Comparison of ENCODE assay signal across 20 cellular contexts in genomic region chr1:94643776-94644175, GRCh38.
A peak's percentile ranks its signal among the peaks of the same experiment; 100 is the strongest.
DNase-seq lines count a peak whose midpoint lies in the region; ATAC-seq, FAIRE-seq and TF ChIP-seq lines count a peak whose summit lies in the region.
"Had no signal": no experiment of that assay in that cellular context is flagged by ENCODE, and none has a peak within 500 bp of the region (broad histone marks: within the 10 kb centered on the region; RNA-seq: fewer than 3 reads in every experiment).

No MANE protein-coding gene starts in this region.

- no peak overlapping the region for H4K91ac ChIP-seq in H1 (replicated peaks; ENCODE audit: insufficient read length, low read length)
- peak overlapping the region; percentile 15 for H4K91ac ChIP-seq in mesenchymal stem cell (ENCODE audit: low read length)
- H4K91ac ChIP-seq in H9 (ENCODE audit: insufficient read length, low read depth, low read length), result no peak overlapping the region

- DNase-seq in ELF-1 (ENCODE audit: low read depth, low spot score) (peak; percentile 50), PC-9 (no peak), H1 (ENCODE audit: low read depth in 1 of 2, low spot score in 2 of 2) (no peak), mesenchymal stem cell (no peak), H9 (no peak), COLO668 (lab: John Stamatoyannopoulos, UW; ENCODE audit: unreplicated experiment) (no peak)
- DNase-seq: DMS79, GOT3, MM.1S, NCI-H1092 treated with DMSO at 0.1 percent for 48 hours, NCI-H1436 treated with DMSO at 0.1 percent for 48 hours, NCI-H1930, Right ventricle myocardium superior had no signal

- H3K4me3 Mint-ChIP-seq in H9, result no peak overlapping the region

- no peaks in the 10 kb centered on the region; a peak in 2 of 7 replicates for H3K36me3 Mint-ChIP-seq in H9 (ENCODE audit: insufficient read depth in 1 of 3, low read depth in 3 of 3)

- TF ChIP-seq POLR2A in H1 (IDR thresholded peaks at IDR 0.05; ENCODE audit: control extremely low read depth in 1 of 2, low read depth in 2 of 2, low read length in 2 of 2), result no peak

- H2BK20ac ChIP-seq in H1 (ENCODE audit: low read length) (no peak overlapping the region), H9 (ENCODE audit: low read depth, low read length, poor library complexity, severe bottlenecking) (no peak overlapping the region)

- FAIRE-seq in H1 (lab: Jason Lieb, UNC), result no peak
- FAIRE-seq: A204.1, D721Med, K562, RCC 7860 had no signal

- no TSS peak for BruUV-seq in PC-9 (replicated peaks; lab: Mats Ljungman, UMichigan)

- H3K27me3 ChIP-seq in PC-9 (ENCODE audit: insufficient read depth, low read depth) (no peaks in the 10 kb centered on the region), H1 (replicated peaks in 1 of 4; ENCODE audit: control insufficient read depth in 3 of 4, extremely low read depth in 1 of 4, insufficient read depth in 3 of 4, low read length in 3 of 4) (no peaks in the 10 kb centered on the region), mesenchymal stem cell (ENCODE audit: control insufficient read depth in 1 of 2, insufficient read depth in 1 of 2, low read length in 2 of 2) (no peaks in the 10 kb centered on the region), H9 (ENCODE audit: insufficient read depth, low read length) (no peaks in the 10 kb centered on the region; the same call in 1 of the 2 replicates)

- TF ChIP-seq EP300 in H1 (IDR thresholded peaks at IDR 0.05; ENCODE audit: borderline replicate concordance in 1 of 2, low read depth in 2 of 2, low read length in 2 of 2), result no peak

- H3K36me3 ChIP-seq in PC-9 (ENCODE audit: low read depth), result peaks cover 17% of the 10 kb centered on the region
- H3K36me3 ChIP-seq in H1 (ENCODE audit: control insufficient read depth in 2 of 4, insufficient read depth in 4 of 4, low read length in 3 of 4), result no peaks in the 10 kb centered on the region
- H3K36me3 ChIP-seq in mesenchymal stem cell (ENCODE audit: control insufficient read depth in 1 of 2, insufficient read depth in 2 of 2, low read depth in 1 of 2, low read length in 2 of 2), result peaks cover 0 to 5% of the 10 kb centered on the region in 2 experiments

- H4K20me1 ChIP-seq in PC-9 (ENCODE audit: insufficient read depth), result no peaks in the 10 kb centered on the region
- H4K20me1 ChIP-seq in H1 (replicated peaks in 1 of 2; ENCODE audit: control insufficient read depth in 1 of 2, insufficient read depth in 2 of 2, low read length in 2 of 2), result no peaks in the 10 kb centered on the region
- H4K20me1 ChIP-seq in H9 (ENCODE audit: control insufficient read depth, insufficient read depth, insufficient read length), result no peaks in the 10 kb centered on the region

- no peak overlapping the region for H3K23ac ChIP-seq in H1 (ENCODE audit: insufficient read length)
- H3K23ac ChIP-seq in mesenchymal stem cell (ENCODE audit: low read length in 2 of 2), result no peak overlapping the region
- no peak overlapping the region for H3K23ac ChIP-seq in H9 (ENCODE audit: insufficient read length, low read depth, low read length)

- H3K79me2 ChIP-seq in PC-9 (ENCODE audit: low read depth), result peaks cover 50% of the 10 kb centered on the region
- no peaks in the 10 kb centered on the region for H3K79me2 ChIP-seq in H1 (ENCODE audit: control insufficient read depth in 1 of 2, insufficient read depth in 2 of 2, low read length in 2 of 2)
- no peaks in the 10 kb centered on the region for H3K79me2 ChIP-seq in H9 (ENCODE audit: insufficient read depth, low read length)

- H3K4me2 ChIP-seq in PC-9 (peak overlapping the region; percentile 63), H1 (ENCODE audit: insufficient read depth in 1 of 2, low read depth in 2 of 2, low read length in 2 of 2) (no peak overlapping the region), mesenchymal stem cell (ENCODE audit: low read length, poor library complexity, severe bottlenecking) (no peak overlapping the region), H9 (ENCODE audit: insufficient read depth, insufficient read length, low read length) (no peak overlapping the region)

- CTCF ChIA-PET in PC-9 (lab: Charles Lee), result no interaction called here
- CTCF ChIA-PET in H1 (lab: Charles Lee; ENCODE audit: partially characterized antibody), result interaction anchor here (1.4 to 1.7 kb wide), 4 partner anchors 9 to 44 kb away, joined by 3 to 4 read pairs (median 3); no protein-coding TSS in a partner anchor

- H2BK12ac ChIP-seq in H1 (ENCODE audit: low read depth, low read length), result no peak overlapping the region
- H2BK12ac ChIP-seq in mesenchymal stem cell (ENCODE audit: low read length in 2 of 2), result peak overlapping the region; percentile 2 to 82
- no peak overlapping the region for H2BK12ac ChIP-seq in H9 (ENCODE audit: insufficient read length, low read depth, low read length)

- peaks cover 98% of the 10 kb centered on the region for H3K4me1 ChIP-seq in PC-9 (replicated peaks; ENCODE audit: insufficient read depth)
- peaks cover 0 to 2% (median 0%) of the 10 kb centered on the region in 4 experiments; a peak in 1 of 7 replicates for H3K4me1 ChIP-seq in H1 (replicated peaks in 1 of 4; ENCODE audit: control insufficient read depth in 3 of 4, insufficient read depth in 4 of 4, low read length in 3 of 4)
- peaks cover 10% of the 10 kb centered on the region for H3K4me1 ChIP-seq in mesenchymal stem cell (ENCODE audit: control insufficient read depth, insufficient read depth, low read depth, low read length)
- peaks cover 4% of the 10 kb centered on the region; the same call in 1 of the 2 replicates for H3K4me1 ChIP-seq in H9 (ENCODE audit: insufficient read depth, low read length)

- H3K4me3 ChIP-seq in PC-9 (no peak overlapping the region), H1 (ENCODE audit: extremely low read depth in 1 of 4, insufficient read depth in 2 of 4, low read depth in 3 of 4, low read length in 4 of 4) (no peak overlapping the region), mesenchymal stem cell (ENCODE audit: insufficient read depth in 1 of 2, low read depth in 1 of 2, low read length in 2 of 2) (no peak overlapping the region)
- H3K4me3 ChIP-seq: K562 had no signal

- H2BK120ac ChIP-seq in H1 (replicated peaks; ENCODE audit: low read depth, low read length) (no peak overlapping the region), mesenchymal stem cell (ENCODE audit: low read depth, low read length) (peak overlapping the region; percentile 45), H9 (ENCODE audit: low read depth, low read length, poor library complexity, severe bottlenecking) (no peak overlapping the region)

- H4K8ac ChIP-seq in H1 (ENCODE audit: extremely low read depth, insufficient read depth, low read length) (no peak overlapping the region), mesenchymal stem cell (ENCODE audit: low read length) (peak overlapping the region; percentile 69), H9 (replicated peaks; ENCODE audit: insufficient read length, low read depth, low read length) (no peak overlapping the region)

- H4K5ac ChIP-seq in H1 (ENCODE audit: insufficient read length, low read depth, low read length) (no peak overlapping the region), H9 (ENCODE audit: insufficient read length, low read depth, low read length) (no peak overlapping the region)

- 0 out of 2 replicates have a peak overlapping the region, but pooled peaks have one; percentile 5 for H2BK5ac ChIP-seq in H1 (ENCODE audit: low read depth, low read length)
- H2BK5ac ChIP-seq in mesenchymal stem cell (ENCODE audit: low read depth, low read length, poor library complexity, severe bottlenecking), result no peak overlapping the region
- no peak overlapping the region for H2BK5ac ChIP-seq in H9 (ENCODE audit: insufficient read length, low read length)

- H2AK5ac ChIP-seq in H1 (ENCODE audit: low read depth, low read length) (no peak overlapping the region), mesenchymal stem cell (ENCODE audit: low read length, severe bottlenecking) (no peak overlapping the region), H9 (ENCODE audit: insufficient read length, low read length) (no peak overlapping the region)

- peaks cover 86% of the 10 kb centered on the region for H3F3A ChIP-seq in PC-9 (ENCODE audit: insufficient read depth, low read depth)

- H3K9ac ChIP-seq in H1 (replicated peaks in 1 of 4; ENCODE audit: extremely low read depth in 1 of 4, low read depth in 3 of 4, low read length in 3 of 4), result no peak overlapping the region
- no peak overlapping the region for H3K9ac ChIP-seq in mesenchymal stem cell (ENCODE audit: low read length)
- H3K9ac ChIP-seq in H9 (ENCODE audit: extremely low read depth, insufficient read length, low read length), result no peak overlapping the region

- ATAC-seq in GM19023 (IDR thresholded peaks at IDR 0.05; ENCODE audit: unreplicated experiment), result no peak
- no peak for ATAC-seq in GM18517 (IDR thresholded peaks at IDR 0.05; ENCODE audit: unreplicated experiment)
- ATAC-seq: K562 had no signal

- H3K9me3 Mint-ChIP-seq in H9, result no peaks in the 10 kb centered on the region

- H2BK15ac ChIP-seq in H1 (ENCODE audit: low read length) (no peak overlapping the region), mesenchymal stem cell (ENCODE audit: low read depth, poor library complexity, severe bottlenecking) (no peak overlapping the region), H9 (ENCODE audit: low read depth, low read length) (no peak overlapping the region)

- no peak overlapping the region for H3K27ac Mint-ChIP-seq in H9

- TF ChIP-seq CTCF in PC-9 (conservative IDR thresholded peaks at IDR 0.05) (no peak), H1 (IDR thresholded peaks at IDR 0.05; ENCODE audit: control extremely low read depth in 1 of 3, insufficient read depth in 1 of 3, low read depth in 1 of 3, low read length in 3 of 3) (no peak), H9 (conservative IDR thresholded peaks at IDR 0.05) (no peak)

- H3K14ac ChIP-seq in H1 (ENCODE audit: insufficient read length) (no peak overlapping the region), mesenchymal stem cell (ENCODE audit: low read length in 2 of 2) (no peak overlapping the region), H9 (ENCODE audit: insufficient read depth, low read length) (no peak overlapping the region)

- H2AFZ ChIP-seq in PC-9 (no peak overlapping the region), H1 (ENCODE audit: low read length) (no peak overlapping the region), mesenchymal stem cell (ENCODE audit: low read depth, low read length) (no peak overlapping the region), H9 (ENCODE audit: low read length) (no peak overlapping the region)

- peak overlapping the region; percentile 97 for H3K27ac ChIP-seq in PC-9
- no peak overlapping the region for H3K27ac ChIP-seq in H1 (ENCODE audit: low read depth, low read length)
- H3K27ac ChIP-seq in mesenchymal stem cell (ENCODE audit: low read length, poor library complexity, severe bottlenecking), result no peak overlapping the region
- no peak overlapping the region for H3K27ac ChIP-seq in H9 (ENCODE audit: insufficient read length, low read depth, low read length)
- H3K27ac ChIP-seq: C4-2B had no signal

- H3K18ac ChIP-seq in H1 (ENCODE audit: extremely low read depth, low read length), result peak overlapping the region; percentile 39; the same call in 1 of the 2 replicates
- H3K18ac ChIP-seq in mesenchymal stem cell (ENCODE audit: low read depth in 1 of 2, low read length in 2 of 2), result peak overlapping the region; percentile 25 to 50
- no peak overlapping the region for H3K18ac ChIP-seq in H9 (ENCODE audit: insufficient read length, low read depth, low read length)

- intact Hi-C loops in PC-9 (cut with micrococcal nuclease; ENCODE audit: unreplicated experiment), result loop anchor here (5.0 kb wide), 1 partner anchor 399 kb away; no protein-coding TSS in a partner anchor

- WGBS in H1 (ENCODE audit: extremely low coverage in 1 of 2, insufficient coverage in 1 of 2, insufficient read length in 1 of 2, insufficient replicate concordance in 2 of 2, low coverage in 1 of 2, low lambda C conversion rate in 2 of 2, missing lambda C conversion rate in 1 of 2), 2 experiments, result 89% methylated on average over 6 of the region's 6 CpGs; no CpG with 5 or more reads in 1 of the 2 experiments
- 96% methylated on average over 6 of the region's 6 CpGs for WGBS in mesenchymal stem cell
- no CpG with 5 or more reads among the region's 6 CpGs for WGBS in H9 (ENCODE audit: extremely low coverage, insufficient read length, low lambda C conversion rate)

- POLR2A ChIA-PET in PC-9 (lab: Charles Lee; ENCODE audit: unreplicated experiment) (interaction anchor here (0.8 to 1.5 kb wide), 2 partner anchors 20 to 27 kb away, joined by 5 to 9 read pairs; no protein-coding TSS in a partner anchor), H1 (lab: Charles Lee; ENCODE audit: partially characterized antibody) (interaction anchor here (1.3 kb wide), 1 partner anchor 17 kb away, joined by 3 read pairs; no protein-coding TSS in a partner anchor)

- no peak overlapping the region for H3K56ac ChIP-seq in H1 (replicated peaks; ENCODE audit: insufficient read length, low read depth, low read length)
- no peak overlapping the region for H3K56ac ChIP-seq in H9 (ENCODE audit: insufficient read length, low read depth, low read length)

- no peaks in the 10 kb centered on the region for H3K27me3 Mint-ChIP-seq in H9 (ENCODE audit: low read depth)

- H3K4me1 Mint-ChIP-seq in H9, result peaks cover 6 to 16% of the 10 kb centered on the region in 2 experiments

- H3K4ac ChIP-seq in H1 (replicated peaks; ENCODE audit: insufficient read length, low read depth, low read length) (no peak overlapping the region), mesenchymal stem cell (ENCODE audit: low read depth in 1 of 2, low read length in 2 of 2) (peak overlapping the region in 1 of 2 experiments; percentile 3), H9 (ENCODE audit: low read depth, low read length) (no peak overlapping the region)

- no peak for TF ChIP-seq RAD21 in H1 (IDR thresholded peaks at IDR 0.05 in 1 of 2, conservative IDR thresholded peaks at IDR 0.05 in 1 of 2; ENCODE audit: low read depth in 2 of 2, low read length in 2 of 2)

- peaks cover 10% of the 10 kb centered on the region; the same call in 1 of the 2 replicates for H3K9me3 ChIP-seq in PC-9 (ENCODE audit: insufficient read depth, low read depth)
- H3K9me3 ChIP-seq in H1 (ENCODE audit: insufficient read depth in 2 of 2, low read depth in 1 of 2, low read length in 1 of 2), result no peaks in the 10 kb centered on the region
- H3K9me3 ChIP-seq in mesenchymal stem cell (ENCODE audit: control insufficient read depth, low read length), result peaks cover 8% of the 10 kb centered on the region
- H3K9me3 ChIP-seq in H9 (ENCODE audit: control insufficient read depth, low read depth, low read length), result no peaks in the 10 kb centered on the region

- no peaks in the 10 kb centered on the region for H3K23me2 ChIP-seq in H1 (ENCODE audit: low read depth, low read length)
- H3K23me2 ChIP-seq in H9 (ENCODE audit: insufficient read length, low read depth, low read length, poor library complexity, severe bottlenecking), result no peaks in the 10 kb centered on the region

- H3K79me1 ChIP-seq in H1 (ENCODE audit: low read depth, low read length) (no peaks in the 10 kb centered on the region), mesenchymal stem cell (replicated peaks; ENCODE audit: low read length, poor library complexity, severe bottlenecking) (no peaks in the 10 kb centered on the region), H9 (ENCODE audit: insufficient read depth, low read depth, low read length, poor library complexity, severe bottlenecking) (no peaks in the 10 kb centered on the region)

- H3K9me2 ChIP-seq in PC-9 (ENCODE audit: insufficient read depth), result no peaks in the 10 kb centered on the region

- no peak overlapping the region for H3T11ph ChIP-seq in H9 (ENCODE audit: low read length)

Comparison
In these comparisons a context has a peak if more than half of its experiments do, and no peak if none do; other contexts are left out.
1. H2BK12ac ChIP-seq: peak in mesenchymal stem cell (2 of 2); none in H1 (single experiment) and H9 (single experiment).